ENCODE assay signal across 1 cellular context in the genomic region with DNA sequence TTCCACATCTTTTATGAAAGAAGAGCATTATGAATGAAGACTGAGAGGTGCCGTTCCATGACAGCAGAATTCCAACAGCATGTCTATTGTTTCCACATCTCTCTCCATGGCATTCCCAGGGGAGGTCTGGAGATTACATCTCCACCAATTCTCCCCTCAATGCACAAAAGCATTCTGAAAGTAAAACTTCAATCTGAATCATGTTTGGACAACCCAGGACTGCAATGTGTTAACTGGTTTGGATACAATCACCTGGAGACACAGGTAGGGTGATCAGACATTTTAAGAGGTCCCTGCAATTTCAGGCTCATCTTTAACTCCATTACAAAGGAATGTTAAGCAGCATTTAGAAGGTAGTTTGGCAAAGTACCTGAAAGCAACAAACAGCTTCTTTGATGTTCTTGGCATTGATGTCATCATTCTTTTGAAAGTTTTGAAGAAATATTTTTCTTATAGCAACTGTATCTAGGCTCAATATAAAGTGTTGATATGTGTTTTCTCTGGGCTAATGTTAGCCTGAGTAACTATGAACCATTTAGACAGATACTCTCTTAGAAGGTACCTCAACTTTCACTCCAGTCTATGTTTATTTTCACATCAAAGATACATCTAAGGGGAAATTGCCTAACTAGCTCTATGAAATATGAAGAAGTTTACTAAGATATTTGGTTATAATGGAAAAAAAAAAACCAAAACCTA.
TF ChIP-seq lines count a peak whose summit lies in the region.

No MANE protein-coding gene starts in this region.

TF ChIP-seq in SK-N-SH treated with all-trans-retinoic acid at 6 μM for 48 hours, 23 proteins besides CTCF, POLR2A, EP300 and RAD21 (continued from another document):
- no peak for TF ChIP-seq TSHZ2 (CRISPR knock-in tag; IDR thresholded peaks at IDR 0.05)
- TF ChIP-seq ZFP30 (CRISPR knock-in tag; IDR thresholded peaks at IDR 0.05), result no peak
- TF ChIP-seq CREB5 (CRISPR knock-in tag; IDR thresholded peaks at IDR 0.05; ENCODE audit: low read depth), result no peak
- no peak for TF ChIP-seq TOX (CRISPR knock-in tag; IDR thresholded peaks at IDR 0.05; ENCODE audit: borderline replicate concordance)
- TF ChIP-seq CSDC2 (CRISPR knock-in tag; IDR thresholded peaks at IDR 0.05), result 0 out of 2 replicates have a peak, but pooled peaks have one; percentile 71
